6 cellular contexts compared by ENCODE assay signal in the genomic region with DNA sequence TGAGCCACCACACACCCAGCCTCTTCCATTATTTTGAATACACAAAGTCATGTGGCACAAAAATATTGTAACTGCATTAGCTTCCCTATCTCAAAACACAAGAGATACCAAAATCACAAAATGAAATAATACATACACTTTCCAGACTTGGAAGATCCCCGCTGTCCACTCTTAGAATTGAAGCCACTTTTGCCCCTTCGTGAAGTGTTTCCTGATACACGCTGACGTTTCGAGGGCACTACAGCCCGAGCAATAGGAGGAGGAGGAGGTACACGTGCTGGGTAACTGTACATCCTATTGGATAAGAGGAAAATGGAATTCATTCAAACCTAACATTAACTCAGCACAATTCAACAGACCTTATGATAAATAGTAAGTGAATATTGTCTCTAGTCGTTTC. TPM values are rescaled to one million over a fixed set of nuclear protein-coding genes. Genes with fewer than 3 reads are reported as not detected.
"Had no signal": no experiment of that assay in that cellular context is flagged by ENCODE, and none has a peak within 500 bp of the region (broad histone marks: within the 10 kb centered on the region; RNA-seq: fewer than 3 reads in every experiment).

No MANE protein-coding gene starts in this region.

RNA-seq across cellular contexts. Expression of gene OR5AU1, which starts 57.0 kb away (rescaled TPM):
- total RNA-seq: activated T-cell treated with anti-CD3 and anti-CD28 coated beads, Interleukin-2, amount 50 U/mL, for 72 hours; astrocyte; cardiac muscle cell; MCF 10A; PC-3; SJSA1 had no signal
- polyA plus RNA-seq: cardiac muscle cell had no signal
